Comparison of ENCODE assay signal across 23 cellular contexts in genomic region chr3:128967748-128968147, GRCh38. TPM values are rescaled to one million over a fixed set of nuclear protein-coding genes. Genes with fewer than 3 reads are reported as not detected.
DNase-seq lines count a peak whose midpoint lies in the region; ATAC-seq, FAIRE-seq and TF ChIP-seq lines count a peak whose summit lies in the region.
"Had no signal": no experiment of that assay in that cellular context is flagged by ENCODE, and none has a peak within 500 bp of the region (broad histone marks: within the 10 kb centered on the region; RNA-seq: fewer than 3 reads in every experiment).

No MANE protein-coding gene starts in this region.

- TF ChIP-seq POLR2A in K562 (conservative IDR thresholded peaks at IDR 0.05) (no peak), stomach (IDR thresholded peaks at IDR 0.05) (no peak)

- no peaks in the 10 kb centered on the region for H3K9me3 ChIP-seq in K562 (replicated peaks; ENCODE audit: control insufficient read depth, insufficient read depth, low read depth, low read length)
- H3K9me3 ChIP-seq in stomach: no peaks in the 10 kb centered on the region
- H3K9me3 ChIP-seq: BE2C, Caco-2 had no signal

- CTCF ChIA-PET in K562 (lab: Yijun Ruan, JAX; ENCODE audit: low intra/inter-chr PET ratio): no interaction called here

- BruUV-seq in K562 (replicated peaks; lab: Mats Ljungman, UMichigan): no TSS peak

- H3K4me1 ChIP-seq in K562 (replicated peaks in 1 of 2; ENCODE audit: control insufficient read depth in 2 of 2, insufficient read depth in 2 of 2, low read length in 2 of 2) (no peaks in the 10 kb centered on the region; a peak in 2 of 5 replicates), stomach (peaks cover 3 to 34% (median 12%) of the 10 kb centered on the region in 4 donors)
- H3K4me1 ChIP-seq: BE2C, Caco-2 had no signal

- in situ Hi-C loops in K562 (cut with MboI): no loop called here

- no peak for FAIRE-seq in K562 (lab: Jason Lieb, UNC)
- FAIRE-seq: A204.1, D721Med, G401.6, GM12892, GM18507, H54 had no signal

- H3K4me3 ChIP-seq in K562: no peak overlapping the region
- no peak overlapping the region for H3K4me3 ChIP-seq in stomach
- H3K4me3 ChIP-seq: GM23338 had no signal

- no peak overlapping the region for H3K4me2 ChIP-seq in K562 (ENCODE audit: insufficient read depth, low read length)
- H3K4me2 ChIP-seq: GM23338 had no signal

- DNase-seq in MV-4-11 (lab: John Stamatoyannopoulos, UW) (peak; percentile 49), K562 (ENCODE audit: extremely low read depth in 1 of 4, low spot score in 3 of 4) (no peak), stomach (no peak), T-helper 9 cell (no peak), NCI-H2171 treated with DMSO at 0.1 percent for 48 hours (lab: John Stamatoyannopoulos, UW) (no peak), RPMI8226 (no peak)
- DNase-seq: ACHN; BE2C; C1 segment of cervical spinal cord; CD4-positive, CD25-positive, alpha-beta regulatory T cell; CD8-positive, alpha-beta memory T cell; HCEC 1CT; HFFc6 had no signal

- H3K36me3 ChIP-seq in K562 (ENCODE audit: control insufficient read depth, insufficient read depth, low read length) (no peaks in the 10 kb centered on the region), stomach (no peaks in the 10 kb centered on the region)
- H3K36me3 ChIP-seq: BE2C had no signal

- H3K27me3 ChIP-seq in K562 (ENCODE audit: control insufficient read depth in 2 of 2, insufficient read depth in 2 of 2, low read length in 2 of 2) (peaks cover 0 to 14% of the 10 kb centered on the region in 2 experiments; a peak in 2 of 5 replicates), stomach (no peaks in the 10 kb centered on the region)

- H3K9ac ChIP-seq in K562 (ENCODE audit: insufficient read depth in 1 of 2, low read depth in 2 of 2, low read length in 2 of 2): no peak overlapping the region

- WGBS in K562 (ENCODE audit: insufficient coverage, low coverage, missing lambda C conversion rate): 29% methylated on average over 3 of the region's 3 CpGs
- WGBS in stomach, 5 donors: 73 to 93% (median 90%) methylated on average over 3 of the region's 3 CpGs

- no peaks in the 10 kb centered on the region; the same call in 1 of the 2 replicates for H4K20me1 ChIP-seq in K562 (replicated peaks; ENCODE audit: control insufficient read depth, insufficient read depth, low read length)

- no peak for TF ChIP-seq EP300 in K562 (IDR thresholded peaks at IDR 0.05; ENCODE audit: low read length)
- TF ChIP-seq EP300 in stomach (IDR thresholded peaks at IDR 0.05): no peak

- TF ChIP-seq RAD21 in K562 (CRISPR knock-in tag; conservative IDR thresholded peaks at IDR 0.05 in 1 of 2, IDR thresholded peaks at IDR 0.05 in 1 of 2): no peak

- POLR2A ChIA-PET in K562 (lab: Yijun Ruan, JAX): no interaction called here

- no peaks in the 10 kb centered on the region for H3K9me1 ChIP-seq in K562 (ENCODE audit: control insufficient read depth, insufficient read depth, low read length)

- H2AFZ ChIP-seq in K562 (ENCODE audit: low read depth, low read length): no peak overlapping the region
- H2AFZ ChIP-seq: GM23338 had no signal

- no peak for ATAC-seq in K562
- ATAC-seq: GM23338 had no signal

- H3K27ac ChIP-seq in K562 (ENCODE audit: extremely low read depth, low read depth, low read length) (no peak overlapping the region), stomach (peak overlapping the region in 3 of 5 donors; percentile 7 to 85 (median 34))
- H3K27ac ChIP-seq: HL-60 had no signal

- intact Hi-C loops in K562 (cut with micrococcal nuclease): no loop called here
- intact Hi-C loops in stomach (cut with DNase I; ENCODE audit: low total_unique reads): no loop called here

- no peak for TF ChIP-seq CTCF in K562 (IDR thresholded peaks at IDR 0.05 in 2 of 3, conservative IDR thresholded peaks at IDR 0.05 in 1 of 3; ENCODE audit: insufficient read depth in 2 of 3, low read depth in 1 of 3, low read length in 3 of 3)
- no peak for TF ChIP-seq CTCF in stomach (IDR thresholded peaks at IDR 0.05)

- H3K79me2 ChIP-seq in K562 (ENCODE audit: control insufficient read depth, insufficient read depth, low read length): no peaks in the 10 kb centered on the region

TF ChIP-seq in K562, 482 proteins besides CTCF, POLR2A, EP300 and RAD21:
- TF ChIP-seq ZNF644 (tag; IDR thresholded peaks at IDR 0.05; ENCODE audit: low read depth): no peak
- TF ChIP-seq CTBP1 (IDR thresholded peaks at IDR 0.05; ENCODE audit: borderline replicate concordance): no peak
- TF ChIP-seq ZC3H4 (CRISPR knock-in tag; IDR thresholded peaks at IDR 0.05; ENCODE audit: borderline replicate concordance): no peak
- peak; percentile 85 for TF ChIP-seq PRDM10 (IDR thresholded peaks at IDR 0.05; ENCODE audit: partially characterized antibody)
- TF ChIP-seq HCFC1 (IDR thresholded peaks at IDR 0.05; ENCODE audit: low read depth, low read length): no peak
- no peak for TF ChIP-seq SP1 (CRISPR knock-in tag; IDR thresholded peaks at IDR 0.05)
- TF ChIP-seq U2AF1 (optimal IDR thresholded peaks at IDR 0.05; ENCODE audit: low read depth, low read length): no peak
- no peak for TF ChIP-seq SIX5 (IDR thresholded peaks at IDR 0.05; ENCODE audit: borderline replicate concordance in 1 of 2, insufficient read depth in 1 of 2, low read depth in 1 of 2, low read length in 2 of 2)

RNA-seq across cellular contexts. Expression of gene CFAP92, which starts 26.1 kb away (rescaled TPM):
- 0.14 TPM in 1 of 2 replicates, not detected in the other for total RNA-seq in K562 (2011; cell fraction: chromatin; rRNA removed; ENCODE audit: low replicate concordance)
- total RNA-seq in K562 (2011; cell fraction: nucleolus; rRNA removed): 0.13 TPM in 1 of 2 replicates, not detected in the other
- not detected in 2 replicates for total RNA-seq in K562 (2011; cell fraction: nucleoplasm; rRNA removed)
- total RNA-seq in K562 (2014; rRNA removed): 0.23 and 0.65 TPM in 2 replicates
- total RNA-seq in K562 (2014; rRNA removed; fragmentation: Illumina TruSeq; extraction: Trizol): 0.45 and 0.62 TPM in 2 replicates
- total RNA-seq in K562 (2015; rRNA removed; fragmentation: Illumina TruSeq; extraction: Trizol): 0.19 and 0.47 TPM in 2 replicates
- total RNA-seq in K562 (2021): 0.27 and 0.81 TPM in 2 replicates
- 0.05 and 0.06 TPM in 2 replicates for polyA plus RNA-seq in K562 (2011; rRNA removed)
- 0.07 TPM in 1 of 2 replicates, not detected in the other for polyA plus RNA-seq in K562 (2011; cell fraction: cytosol; rRNA removed)
- polyA plus RNA-seq in K562 (2011; cell fraction: nucleus; rRNA removed): 0.08 TPM in 1 of 2 replicates, not detected in the other
- polyA plus RNA-seq in K562 (2012): 0.22 and 0.58 TPM in 2 replicates
- 0.14 and 0.36 TPM in 2 replicates for polyA plus RNA-seq in K562 (2014; fragmentation: Illumina TruSeq; extraction: Trizol)
- polyA plus RNA-seq in K562 (2014; fragmentation: Nextera tagmentation; extraction: Ambion mirVana): under 1 TPM; 0.48 to 0.59 TPM
- polyA plus RNA-seq in K562 (2014; rRNA removed): 0.23 and 0.36 TPM in 2 replicates
- 0.15 TPM in 1 of 2 replicates, not detected in the other for polyA minus RNA-seq in K562 (2011; rRNA and poly(A)+ RNA removed)
- not detected in 2 replicates for polyA minus RNA-seq in K562 (2011; cell fraction: cytosol; rRNA and poly(A)+ RNA removed)
- polyA minus RNA-seq in K562 (2011; cell fraction: nucleus; rRNA and poly(A)+ RNA removed): 0.22 TPM in 1 of 2 replicates, not detected in the other
- 10 to 100 TPM in 1 of 5 donors, 1 to 10 TPM in 3, under 1 TPM in 1; 0.87 to 13.4 (median 5.2) TPM for total RNA-seq in stomach
- polyA plus RNA-seq in stomach: 1 to 10 TPM in 1 of 3 donors, under 1 TPM in 2; 0.50 to 2.7 (median 0.70) TPM
- total RNA-seq: CD4-positive, CD25-positive, alpha-beta regulatory T cell; HFFc6; HT1080 had no signal

RNA-seq across cellular contexts. Expression of gene EFCC1, which starts 33.4 kb away (rescaled TPM):
- total RNA-seq in K562 (2011; cell fraction: chromatin; rRNA removed; ENCODE audit: low replicate concordance): not detected in 2 replicates
- not detected in 2 replicates for total RNA-seq in K562 (2011; cell fraction: nucleolus; rRNA removed)
- not detected in 2 replicates for total RNA-seq in K562 (2011; cell fraction: nucleoplasm; rRNA removed)
- not detected in 2 replicates for total RNA-seq in K562 (2014; rRNA removed)
- not detected in 2 replicates for total RNA-seq in K562 (2014; rRNA removed; fragmentation: Illumina TruSeq; extraction: Trizol)
- not detected in 2 replicates for total RNA-seq in K562 (2015; rRNA removed; fragmentation: Illumina TruSeq; extraction: Trizol)
- total RNA-seq in K562 (2021): 0.07 TPM in 1 of 2 replicates, not detected in the other
- not detected in 2 replicates for polyA plus RNA-seq in K562 (2011; rRNA removed)
- polyA plus RNA-seq in K562 (2011; cell fraction: cytosol; rRNA removed): not detected in 2 replicates
- not detected in 2 replicates for polyA plus RNA-seq in K562 (2011; cell fraction: nucleus; rRNA removed)
- not detected in 2 replicates for polyA plus RNA-seq in K562 (2012)
- not detected in 2 replicates for polyA plus RNA-seq in K562 (2014; fragmentation: Illumina TruSeq; extraction: Trizol)
- polyA plus RNA-seq in K562 (2014; fragmentation: Nextera tagmentation; extraction: Ambion mirVana): not detected
- not detected in 2 replicates for polyA plus RNA-seq in K562 (2014; rRNA removed)
- polyA minus RNA-seq in K562 (2011; rRNA and poly(A)+ RNA removed): not detected in 2 replicates
- not detected in 2 replicates for polyA minus RNA-seq in K562 (2011; cell fraction: cytosol; rRNA and poly(A)+ RNA removed)
- polyA minus RNA-seq in K562 (2011; cell fraction: nucleus; rRNA and poly(A)+ RNA removed): not detected in 2 replicates
- total RNA-seq in stomach: 10 to 100 TPM in 3 of 5 donors, 1 to 10 TPM in 2; 1.0 to 13.9 (median 10.3) TPM
- polyA plus RNA-seq in stomach: 10 to 100 TPM in 1 of 3 donors, 1 to 10 TPM in 2; 3.4 to 10.7 (median 8.2) TPM
- total RNA-seq: GM23338, HFFc6, HT1080 had no signal
- polyA plus RNA-seq: CD4-positive, CD25-positive, alpha-beta regulatory T cell; GM23338 had no signal
